Comparison of ENCODE assay signal across 8 cellular contexts in genomic region chr1:45551684-45552083, GRCh38. TPM values are rescaled to one million over a fixed set of nuclear protein-coding genes. Genes with fewer than 3 reads are reported as not detected.
DNase-seq lines count a peak whose midpoint lies in the region; ATAC-seq and TF ChIP-seq lines count a peak whose summit lies in the region.

No MANE protein-coding gene starts in this region.

- H3K27ac ChIP-seq in heart right ventricle (peak overlapping the region in 5 of 10 donors; percentile 83 to 91 (median 86)), brain microvascular endothelial cell (no peak overlapping the region), uterus (peak overlapping the region; percentile 81 to 93)

- in situ Hi-C loops in brain microvascular endothelial cell (cut with HindIII; ENCODE audit: low pct_ligation_motif_present, low sequenced_read_pairs) = no loop called here

- peaks cover 7% of the 10 kb centered on the region for H3K36me3 Mint-ChIP-seq in memory B cell

- peak overlapping the region; percentile 94 for H3K4me3 Mint-ChIP-seq in memory B cell

- H3K4me1 Mint-ChIP-seq in memory B cell = peaks cover 18% of the 10 kb centered on the region

- intact Hi-C loops in heart right ventricle (cut with DNase I) (loop anchor here in 2 of 10 donors (2.0 kb wide), 2 partner anchors 29 to 31 kb away; partner anchors contain the start of gene PRDX1 (in 1 of the 2)), Right ventricle myocardium inferior (cut with DNase I) (no loop called here), uterus (cut with DNase I; ENCODE audit: low total_unique reads) (loop anchor here (10.0 kb wide), 1 partner anchor 623 kb away; the partner anchor contains the start of genes P3R3URF and TSPAN1)

- H3K4me3 ChIP-seq in heart right ventricle = peak overlapping the region in 9 of 10 donors; percentile 50 to 87 (median 66)
- peak overlapping the region; percentile 75 for H3K4me3 ChIP-seq in brain microvascular endothelial cell (ENCODE audit: low read depth, low read length)
- peak overlapping the region; percentile 54 to 81 for H3K4me3 ChIP-seq in uterus

- TF ChIP-seq POLR2A in uterus (IDR thresholded peaks at IDR 0.05) = no peak

- H3K27me3 ChIP-seq in heart right ventricle = no peaks in the 10 kb centered on the region
- no peaks in the 10 kb centered on the region for H3K27me3 ChIP-seq in brain microvascular endothelial cell (replicated peaks)
- H3K27me3 ChIP-seq in uterus = no peaks in the 10 kb centered on the region

- no peaks in the 10 kb centered on the region for H3K9me3 Mint-ChIP-seq in memory B cell

- H3K9me3 ChIP-seq in heart right ventricle (no peaks in the 10 kb centered on the region), uterus (no peaks in the 10 kb centered on the region)

- H3K27me3 Mint-ChIP-seq in memory B cell = no peaks in the 10 kb centered on the region

- H3K27ac Mint-ChIP-seq in memory B cell = peak overlapping the region; percentile 98

- no peak for DNase-seq in heart right ventricle
- no peak for DNase-seq in Right ventricle myocardium inferior (ENCODE audit: missing footprints)
- no peak for DNase-seq in brain microvascular endothelial cell
- DNase-seq in memory B cell (ENCODE audit: low spot score in 2 of 2) = no peak
- no peak for DNase-seq in uterus
- no peak for DNase-seq in mucosa of gallbladder (ENCODE audit: low spot score)
- no peak for DNase-seq in AG20443 (ENCODE audit: low spot score)

- peaks cover 0 to 26% (median 20%) of the 10 kb centered on the region in 9 donors for H3K4me1 ChIP-seq in heart right ventricle
- H3K4me1 ChIP-seq in uterus = no peaks in the 10 kb centered on the region

- H3K36me3 ChIP-seq in heart right ventricle = peaks cover 0 to 40% (median 0%) of the 10 kb centered on the region in 9 donors
- peaks cover 26% of the 10 kb centered on the region for H3K36me3 ChIP-seq in brain microvascular endothelial cell (replicated peaks)
- H3K36me3 ChIP-seq in uterus = no peaks in the 10 kb centered on the region

- WGBS in heart right ventricle, 2 donors = 23 to 28% methylated on average over 3 of the region's 3 CpGs

- ATAC-seq in heart right ventricle (no peak), Right ventricle myocardium inferior (no peak), memory B cell (ENCODE audit: low read depth) (no peak), GM21717 (IDR thresholded peaks at IDR 0.05; ENCODE audit: unreplicated experiment) (no peak)

- TF ChIP-seq CTCF in heart right ventricle (IDR thresholded peaks at IDR 0.05) (no peak), brain microvascular endothelial cell (IDR thresholded peaks at IDR 0.05; ENCODE audit: low read depth, low read length, missing control alignments) (no peak), uterus (IDR thresholded peaks at IDR 0.05) (no peak)

RNA-seq across cellular contexts. Expression of gene AKR1A1, which starts 1.1 kb away (rescaled TPM):
- total RNA-seq in heart right ventricle (10 to 100 TPM; 38.0 to 88.2 (median 44.3) TPM), Right ventricle myocardium inferior (55.9 TPM), uterus (100 to 1,000 TPM in 2 of 4 donors, 10 to 100 TPM in 2; 75.3 to 162 (median 106) TPM), mucosa of gallbladder (175 TPM)
- polyA plus RNA-seq in heart right ventricle = 10 to 100 TPM; 67.4 to 91.8 TPM

RNA-seq across cellular contexts. Expression of gene PRDX1, which starts 30.0 kb away (rescaled TPM):
- 100 to 1,000 TPM; 212 to 421 (median 289) TPM for total RNA-seq in heart right ventricle
- 100 to 1,000 TPM; 377 to 610 TPM for polyA plus RNA-seq in heart right ventricle
- 314 TPM for total RNA-seq in Right ventricle myocardium inferior
- 100 to 1,000 TPM; 189 to 253 (median 202) TPM for total RNA-seq in uterus
- total RNA-seq in mucosa of gallbladder = 435 TPM

RNA-seq across cellular contexts. Expression of gene NASP, which starts 32.2 kb away (rescaled TPM):
- total RNA-seq in heart right ventricle (10 to 100 TPM; 26.6 to 49.1 (median 30.3) TPM), Right ventricle myocardium inferior (28.5 TPM), uterus (100 to 1,000 TPM in 2 of 4 donors, 10 to 100 TPM in 2; 40.2 to 125 (median 81.0) TPM), mucosa of gallbladder (43.7 TPM)
- polyA plus RNA-seq in heart right ventricle = 100 to 1,000 TPM in 1 of 2 donors, 10 to 100 TPM in 1; 67.6 to 127 TPM

RNA-seq across cellular contexts. Expression of gene MMACHC, which starts 51.6 kb away (rescaled TPM):
- total RNA-seq in heart right ventricle = 10 to 100 TPM in 9 of 10 donors, 1 to 10 TPM in 1; 7.8 to 24.6 (median 18.9) TPM
- polyA plus RNA-seq in heart right ventricle = 10 to 100 TPM in 1 of 2 donors, 1 to 10 TPM in 1; 3.6 to 12.7 TPM
- total RNA-seq in Right ventricle myocardium inferior = 26.0 TPM
- 1 to 10 TPM in 2 of 4 donors, under 1 TPM in 1, not detected in 1; 0.26 to 4.5 (median 3.4) TPM for total RNA-seq in uterus
- total RNA-seq in mucosa of gallbladder = 7.5 TPM

RNA-seq across cellular contexts. Expression of gene CCDC163, which starts 51.8 kb away (rescaled TPM):
- 1 to 10 TPM in 3 of 10 donors, under 1 TPM in 6, not detected in 1; 0.31 to 3.1 (median 0.59) TPM for total RNA-seq in heart right ventricle
- 1 to 10 TPM in 1 of 2 donors, under 1 TPM in 1; 0.37 to 1.9 TPM for polyA plus RNA-seq in heart right ventricle
- 0.41 TPM for total RNA-seq in Right ventricle myocardium inferior
- 1 to 10 TPM in 2 of 4 donors, under 1 TPM in 1, not detected in 1; 0.35 to 7.2 (median 3.8) TPM for total RNA-seq in uterus
- total RNA-seq in mucosa of gallbladder = 0.89 TPM
